ENCODE assay signal across 8 cellular contexts in genomic region chr3:173395412-173396181, GRCh38. TPM values are rescaled to one million over a fixed set of nuclear protein-coding genes. Genes with fewer than 3 reads are reported as not detected.
DNase-seq lines count a peak whose midpoint lies in the region; ATAC-seq and TF ChIP-seq lines count a peak whose summit lies in the region.

No MANE protein-coding gene starts in this region.

- peaks cover 0 to 20% of the 10 kb centered on the region in 2 experiments; a peak in 2 of 4 replicates for H3K4me1 ChIP-seq in SK-N-SH (ENCODE audit: control insufficient read depth in 1 of 2, insufficient read depth in 2 of 2, low read depth in 1 of 2, low read length in 1 of 2)
- H3K4me1 ChIP-seq in iPS-15b (ENCODE audit: control insufficient read depth, insufficient read depth, low read length), result peaks cover 8% of the 10 kb centered on the region

- TF ChIP-seq CTCF in SK-N-SH (IDR thresholded peaks at IDR 0.05) (no peak), cardiac fibroblast (IDR thresholded peaks at IDR 0.05; ENCODE audit: low read depth, low read length) (no peak), retinal pigment epithelial cell (conservative IDR thresholded peaks at IDR 0.05; ENCODE audit: low read depth, low read length) (no peak)

- no peaks in the 10 kb centered on the region for H4K20me1 ChIP-seq in SK-N-SH (ENCODE audit: insufficient read depth)

- H2AFZ ChIP-seq in SK-N-SH (ENCODE audit: low read depth), result peak overlapping the region; percentile 96

- peak; percentile 96 for ATAC-seq in HG02588 (IDR thresholded peaks at IDR 0.05; ENCODE audit: unreplicated experiment)

- no peaks in the 10 kb centered on the region for H3K9me2 ChIP-seq in SK-N-SH

- H3K27ac ChIP-seq in SK-N-SH (ENCODE audit: low read depth in 2 of 2, low read length in 1 of 2), result peak overlapping the region; percentile 49 to 67; a peak in 3 of 4 replicates

- CTCF ChIA-PET in SK-N-SH (lab: Yijun Ruan, JAX), result no interaction called here

- H3F3A ChIP-seq in SK-N-SH (replicated peaks; ENCODE audit: insufficient read depth), result peaks cover 13% of the 10 kb centered on the region

- TF ChIP-seq RAD21 in SK-N-SH (IDR thresholded peaks at IDR 0.05; ENCODE audit: low read length), result no peak

- 1% methylated on average over 33 of the region's 71 CpGs for WGBS in SK-N-SH (ENCODE audit: low lambda C conversion rate)

- H3K9ac ChIP-seq in SK-N-SH, result peak overlapping the region; percentile 39; the same call in 1 of the 2 replicates
- peak overlapping the region; percentile 39 for H3K9ac ChIP-seq in iPS-15b (ENCODE audit: low read depth, low read length)

- peak overlapping the region; percentile 63 to 75 for H3K4me3 ChIP-seq in SK-N-SH (ENCODE audit: low read depth in 2 of 2, low read length in 1 of 2)
- peak overlapping the region; percentile 66 to 69 for H3K4me3 ChIP-seq in cardiac fibroblast (replicated peaks in 1 of 2; ENCODE audit: low read depth in 2 of 2, low read length in 2 of 2)
- H3K4me3 ChIP-seq in iPS-15b (ENCODE audit: low read depth, low read length), result peak overlapping the region; percentile 79
- peak overlapping the region; percentile 56 for H3K4me3 ChIP-seq in retinal pigment epithelial cell (ENCODE audit: low read length)

- no peaks in the 10 kb centered on the region for H3K9me3 ChIP-seq in SK-N-SH
- H3K9me3 ChIP-seq in iPS-15b (ENCODE audit: control insufficient read depth, insufficient read depth, low read length), result no peaks in the 10 kb centered on the region

- H3K27me3 ChIP-seq in SK-N-SH (ENCODE audit: insufficient read depth) (0 out of 2 replicates have a peak, but pooled peaks cover 5% of the 10 kb centered on the region), iPS-15b (ENCODE audit: control insufficient read depth, insufficient read depth, low read length) (peaks cover 25% of the 10 kb centered on the region)

- H3K4me2 ChIP-seq in SK-N-SH, result peak overlapping the region; percentile 74

- H3K36me3 ChIP-seq in SK-N-SH (replicated peaks in 1 of 2; ENCODE audit: control insufficient read depth in 1 of 2, insufficient read depth in 2 of 2, low read length in 1 of 2), result no peaks in the 10 kb centered on the region
- no peaks in the 10 kb centered on the region for H3K36me3 ChIP-seq in iPS-15b (ENCODE audit: control insufficient read depth, insufficient read depth, low read length)

- no peak for TF ChIP-seq EP300 in SK-N-SH (IDR thresholded peaks at IDR 0.05; ENCODE audit: borderline replicate concordance in 1 of 2, low read depth in 1 of 2, low read length in 1 of 2)

- POLR2A ChIA-PET in SK-N-SH (lab: Yijun Ruan, JAX), result no interaction called here

- H3K79me2 ChIP-seq in SK-N-SH (ENCODE audit: insufficient read depth), result no peaks in the 10 kb centered on the region

- DNase-seq in activated CD4-positive, alpha-beta T cell treated with anti-CD3 and anti-CD28 coated beads for 48 hours, result peak; percentile 65
- no peak for DNase-seq in activated CD4-positive, alpha-beta T cell treated with anti-CD3 and anti-CD28 coated beads, Interleukin-2, amount 50 U/mL, for 1 hour
- peak; percentile 32 for DNase-seq in MV-4-11 (lab: John Stamatoyannopoulos, UW)
- DNase-seq in SK-N-SH, result peak; percentile 84
- peak; percentile 73 to 83 for DNase-seq in cardiac fibroblast (ENCODE audit: low read depth in 2 of 2)
- peak; percentile 51 for DNase-seq in retinal pigment epithelial cell (ENCODE audit: low read depth)

TF ChIP-seq in SK-N-SH, 30 proteins besides CTCF, POLR2A, EP300 and RAD21:
- TF ChIP-seq USF1 (IDR thresholded peaks at IDR 0.05; ENCODE audit: borderline replicate concordance, low read depth) (peak; percentile 89), ELF1 (IDR thresholded peaks at IDR 0.05) (no peak), YY1 (IDR thresholded peaks at IDR 0.05; ENCODE audit: low read depth) (no peak), USF2 (IDR thresholded peaks at IDR 0.05; ENCODE audit: borderline replicate concordance, low read depth, low read length) (peak; percentile 51; the same call in 1 of the 2 replicates), PBX3 (IDR thresholded peaks at IDR 0.05) (no peak), MAX (IDR thresholded peaks at IDR 0.05; ENCODE audit: low read depth) (peak; percentile 91), MXI1 (IDR thresholded peaks at IDR 0.05; ENCODE audit: low read depth, low read length) (peak; percentile 44; the same call in 1 of the 2 replicates), JUND (IDR thresholded peaks at IDR 0.05) (no peak), POLR2AphosphoS5 (IDR thresholded peaks at IDR 0.05; ENCODE audit: low read depth, low read length) (no peak), RFX5 (IDR thresholded peaks at IDR 0.05; ENCODE audit: low read length) (no peak), NRF1 (IDR thresholded peaks at IDR 0.05; ENCODE audit: low read depth, low read length) (no peak), IRF3 (IDR thresholded peaks at IDR 0.05; ENCODE audit: low read depth, low read length) (no peak), CHD2 (IDR thresholded peaks at IDR 0.05; ENCODE audit: low read length, partially characterized antibody) (no peak), SIN3A (IDR thresholded peaks at IDR 0.05; ENCODE audit: borderline replicate concordance, low read depth, low read length) (0 out of 2 replicates have a peak, but pooled peaks have one; percentile 12), FOSL2 (IDR thresholded peaks at IDR 0.05; ENCODE audit: borderline replicate concordance, low read depth) (no peak), MEF2A (IDR thresholded peaks at IDR 0.05; ENCODE audit: borderline replicate concordance, low read depth) (no peak), FOXJ3 (CRISPR knock-in tag; IDR thresholded peaks at IDR 0.05) (0 out of 2 replicates have a peak, but pooled peaks have one; percentile 42)

RNA-seq across cellular contexts. Expression of gene NLGN1, which starts 1.9 kb away (rescaled TPM):
- polyA plus RNA-seq in SK-N-SH (2012; rRNA removed), result 1.5 and 2.4 TPM in 2 replicates
- 1.6 and 2.0 TPM in 2 replicates for polyA plus RNA-seq in SK-N-SH (2012; cell fraction: cytosol; rRNA removed)
- polyA plus RNA-seq in SK-N-SH (2012; cell fraction: nucleus; rRNA removed), result 0.93 and 2.4 TPM in 2 replicates
